ENCODE assay signal across 10 cellular contexts in the genomic region with DNA sequence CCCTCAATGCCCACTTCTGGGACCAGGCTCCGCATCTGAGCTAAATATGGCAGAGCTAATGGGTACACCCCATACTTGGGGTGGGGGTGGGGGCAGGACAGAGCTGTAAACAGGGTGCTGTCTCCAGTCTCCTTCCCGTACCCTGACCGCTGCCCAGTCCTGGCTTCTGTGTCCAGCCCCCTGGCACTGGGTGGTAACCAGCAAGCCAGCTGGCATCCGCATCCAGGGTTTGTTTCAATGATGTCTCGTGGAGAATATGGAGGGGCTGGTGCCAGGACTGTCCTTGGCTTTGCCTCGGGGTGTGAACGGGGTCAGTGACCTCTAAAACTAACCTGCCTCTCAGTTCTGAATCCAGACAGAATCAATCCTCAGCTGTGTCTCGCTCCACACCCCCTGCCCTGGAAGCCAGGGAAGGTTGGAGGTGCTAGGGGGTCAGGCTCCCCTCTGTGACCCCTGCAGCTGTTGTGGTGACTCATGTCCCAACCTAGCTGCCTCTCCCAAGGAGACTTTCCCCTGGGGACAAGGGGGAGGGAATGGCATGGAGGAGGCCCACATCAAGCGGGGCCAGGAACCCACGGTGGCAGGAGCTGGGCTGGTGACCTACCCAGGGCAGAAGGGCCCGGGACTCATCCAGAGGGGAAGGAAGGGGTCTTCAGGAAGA. TPM values are rescaled to one million over a fixed set of nuclear protein-coding genes. Genes with fewer than 3 reads are reported as not detected.
DNase-seq lines count a peak whose midpoint lies in the region; TF ChIP-seq lines count a peak whose summit lies in the region.
"Had no signal": no experiment of that assay in that cellular context is flagged by ENCODE, and none has a peak within 500 bp of the region (broad histone marks: within the 10 kb centered on the region; RNA-seq: fewer than 3 reads in every experiment).

No MANE protein-coding gene starts in this region.

- no peak overlapping the region for H3K4me3 Mint-ChIP-seq in activated CD4-positive, alpha-beta memory T cell treated with anti-CD3 and anti-CD28 coated beads, Interleukin-2, amount 10 ng/mL, durations not matched to agents 7 days and 5 days

- no peaks in the 10 kb centered on the region for H3K9me3 Mint-ChIP-seq in activated CD4-positive, alpha-beta memory T cell treated with anti-CD3 and anti-CD28 coated beads, Interleukin-2, amount 10 ng/mL, durations not matched to agents 7 days and 5 days

- peaks cover 32% of the 10 kb centered on the region for H3K27me3 Mint-ChIP-seq in activated CD4-positive, alpha-beta memory T cell treated with anti-CD3 and anti-CD28 coated beads, Interleukin-2, amount 10 ng/mL, durations not matched to agents 7 days and 5 days

- H3K4me1 Mint-ChIP-seq in activated CD4-positive, alpha-beta memory T cell treated with anti-CD3 and anti-CD28 coated beads, Interleukin-2, amount 10 ng/mL, durations not matched to agents 7 days and 5 days: peaks cover 5% of the 10 kb centered on the region

- H3K4me1 ChIP-seq in iPS-15b (ENCODE audit: control insufficient read depth, insufficient read depth, low read length) (peaks cover 29% of the 10 kb centered on the region), skeletal muscle satellite cell (ENCODE audit: control insufficient read depth, insufficient read depth, low read length) (peaks cover 26% of the 10 kb centered on the region), HAP-1 (peaks cover 5% of the 10 kb centered on the region), sigmoid colon (peaks cover 0 to 50% (median 28%) of the 10 kb centered on the region in 4 donors)

- H3K27ac ChIP-seq in WERI-Rb-1: peak overlapping the region; percentile 71
- peak overlapping the region in 2 of 4 donors; percentile 36 to 52 for H3K27ac ChIP-seq in sigmoid colon

- in situ Hi-C loops in G401 (cut with HindIII; ENCODE audit: low sequenced_read_pairs) (no loop called here), HAP-1 (cut with MboI; ENCODE audit: low sequenced_read_pairs) (no loop called here)

- H3K27me3 ChIP-seq in WERI-Rb-1 (ENCODE audit: insufficient read depth, low read depth, severe bottlenecking) (no peaks in the 10 kb centered on the region), iPS-15b (ENCODE audit: control insufficient read depth, insufficient read depth, low read length) (peaks cover 19% of the 10 kb centered on the region), skeletal muscle satellite cell (ENCODE audit: control insufficient read depth, insufficient read depth, low read length) (peaks cover 56% of the 10 kb centered on the region), HAP-1 (ENCODE audit: low read depth) (no peaks in the 10 kb centered on the region), sigmoid colon (peaks cover 37 to 72% (median 55%) of the 10 kb centered on the region in 3 donors)

- no peak overlapping the region for H3K27ac Mint-ChIP-seq in activated CD4-positive, alpha-beta memory T cell treated with anti-CD3 and anti-CD28 coated beads, Interleukin-2, amount 10 ng/mL, durations not matched to agents 7 days and 5 days

- 68 to 73% methylated on average over 11 of the region's 11 CpGs for WGBS in sigmoid colon, 2 donors

- POLR2A ChIA-PET in activated CD4-positive, alpha-beta memory T cell treated with anti-CD3 and anti-CD28 coated beads, Interleukin-2, amount 10 ng/mL, durations not matched to agents 7 days and 5 days (lab: Charles Lee): interaction anchor here (0.7 to 2.1 kb wide), 4 partner anchors 10 to 21 kb away, joined by 3 to 14 read pairs (median 3); a partner anchor contains a TSS

- CTCF ChIA-PET in activated CD4-positive, alpha-beta memory T cell treated with anti-CD3 and anti-CD28 coated beads, Interleukin-2, amount 10 ng/mL, durations not matched to agents 7 days and 5 days (lab: Charles Lee): interaction anchor here (0.6 to 2.0 kb wide), 5 partner anchors 12 to 55 kb away, joined by 4 to 14 read pairs (median 5); no protein-coding TSS in a partner anchor

- TF ChIP-seq POLR2A in sigmoid colon (IDR thresholded peaks at IDR 0.05): no peak

- DNase-seq in G401 (ENCODE audit: low spot score): peak; percentile 36
- no peak for DNase-seq in WERI-Rb-1
- no peak for DNase-seq in activated CD4-positive, alpha-beta memory T cell treated with anti-CD3 and anti-CD28 coated beads, Interleukin-2, amount 10 ng/mL, durations not matched to agents 7 days and 5 days
- no peak for DNase-seq in HAP-1 (ENCODE audit: low spot score in 2 of 2)
- no peak for DNase-seq in sigmoid colon
- no peak for DNase-seq in HCEC 1CT

- peaks cover 4% of the 10 kb centered on the region for H3K36me3 Mint-ChIP-seq in activated CD4-positive, alpha-beta memory T cell treated with anti-CD3 and anti-CD28 coated beads, Interleukin-2, amount 10 ng/mL, durations not matched to agents 7 days and 5 days (ENCODE audit: low read depth)

- intact Hi-C loops in sigmoid colon (cut with DNase I): no loop called here

- H3K9ac ChIP-seq in iPS-15b (ENCODE audit: low read depth, low read length) (no peak overlapping the region), skeletal muscle satellite cell (ENCODE audit: low read depth, low read length) (no peak overlapping the region)

- H3K4me3 ChIP-seq in WERI-Rb-1 (ENCODE audit: low read depth, low read length) (no peak overlapping the region), iPS-15b (ENCODE audit: low read depth, low read length) (peak overlapping the region; percentile 43), skeletal muscle satellite cell (ENCODE audit: low read length) (no peak overlapping the region), HAP-1 (no peak overlapping the region), sigmoid colon (no peak overlapping the region)

- H3K9me3 ChIP-seq in WERI-Rb-1 (ENCODE audit: severe bottlenecking): no peaks in the 10 kb centered on the region
- no peaks in the 10 kb centered on the region for H3K9me3 ChIP-seq in iPS-15b (ENCODE audit: control insufficient read depth, insufficient read depth, low read length)
- H3K9me3 ChIP-seq in skeletal muscle satellite cell (replicated peaks; ENCODE audit: low read length): no peaks in the 10 kb centered on the region
- H3K9me3 ChIP-seq in HAP-1: no peaks in the 10 kb centered on the region
- no peaks in the 10 kb centered on the region for H3K9me3 ChIP-seq in sigmoid colon

- TF ChIP-seq CTCF in WERI-Rb-1 (IDR thresholded peaks at IDR 0.05; ENCODE audit: low read depth, low read length): no peak
- TF ChIP-seq CTCF in sigmoid colon (IDR thresholded peaks at IDR 0.05): no peak

- H3K36me3 ChIP-seq in WERI-Rb-1: peaks cover 14% of the 10 kb centered on the region
- H3K36me3 ChIP-seq in iPS-15b (ENCODE audit: control insufficient read depth, insufficient read depth, low read length): peaks cover 7% of the 10 kb centered on the region
- peaks cover 5% of the 10 kb centered on the region for H3K36me3 ChIP-seq in skeletal muscle satellite cell (ENCODE audit: insufficient read depth, low read length)
- no peaks in the 10 kb centered on the region for H3K36me3 ChIP-seq in HAP-1 (replicated peaks)
- H3K36me3 ChIP-seq in sigmoid colon: peaks cover 0 to 9% (median 0%) of the 10 kb centered on the region in 4 donors

- peak overlapping the region; percentile 28 for H3K4me2 ChIP-seq in skeletal muscle satellite cell (ENCODE audit: low read length)

- no peak for TF ChIP-seq EP300 in sigmoid colon (IDR thresholded peaks at IDR 0.05)

RNA-seq across cellular contexts. Expression of a gene that starts 1.5 kb away (rescaled TPM):
- total RNA-seq in G401 (2014; rRNA removed; shearing (Covaris generic)): not detected in 2 replicates
- 0.25 TPM in 1 of 2 replicates, not detected in the other for total RNA-seq in skeletal muscle satellite cell (2012; rRNA removed)
- not detected for total RNA-seq in activated CD4-positive, alpha-beta memory T cell treated with anti-CD3 and anti-CD28 coated beads, Interleukin-2, amount 10 ng/mL, durations not matched to agents 7 days and 5 days
- total RNA-seq in sigmoid colon: 1 to 10 TPM; 2.8 to 5.4 (median 5.1) TPM
- polyA plus RNA-seq in sigmoid colon: 1 to 10 TPM; 1.2 to 2.4 (median 1.8) TPM
- total RNA-seq: Daoy, MCF 10A had no signal

RNA-seq across cellular contexts. Expression of a gene that starts 1.6 kb away (rescaled TPM):
- total RNA-seq in G401 (2014; rRNA removed; shearing (Covaris generic)): 0.43 and 0.44 TPM in 2 replicates
- total RNA-seq in skeletal muscle satellite cell (2012; rRNA removed): under 0.01 and 0.22 TPM in 2 replicates
- total RNA-seq in activated CD4-positive, alpha-beta memory T cell treated with anti-CD3 and anti-CD28 coated beads, Interleukin-2, amount 10 ng/mL, durations not matched to agents 7 days and 5 days: 1 to 10 TPM; 1.3 to 1.5 TPM
- under 1 TPM in 3 of 4 donors, not detected in 1; 0.49 to 0.71 (median 0.68) TPM for total RNA-seq in sigmoid colon
- polyA plus RNA-seq in sigmoid colon: 1 to 10 TPM; 1.4 to 3.5 (median 3.0) TPM
- total RNA-seq: Daoy had no signal

RNA-seq across cellular contexts. Expression of a gene that starts 21.1 kb away (rescaled TPM):
- total RNA-seq in G401 (2014; rRNA removed; shearing (Covaris generic)): 10.3 and 13.5 TPM in 2 replicates
- 5.6 and 7.0 TPM in 2 replicates for total RNA-seq in skeletal muscle satellite cell (2012; rRNA removed)
- total RNA-seq in activated CD4-positive, alpha-beta memory T cell treated with anti-CD3 and anti-CD28 coated beads, Interleukin-2, amount 10 ng/mL, durations not matched to agents 7 days and 5 days: 10 to 100 TPM; 14.0 to 14.2 TPM
- total RNA-seq in sigmoid colon: 10 to 100 TPM in 1 of 4 donors, 1 to 10 TPM in 3; 6.9 to 12.1 (median 8.2) TPM
- 10 to 100 TPM in 1 of 3 donors, 1 to 10 TPM in 2; 7.2 to 29.6 (median 8.4) TPM for polyA plus RNA-seq in sigmoid colon

RNA-seq across cellular contexts. Expression of a gene that starts 29.8 kb away (rescaled TPM):
- 30.8 and 45.5 TPM in 2 replicates for total RNA-seq in G401 (2014; rRNA removed; shearing (Covaris generic))
- total RNA-seq in skeletal muscle satellite cell (2012; rRNA removed): 21.5 and 22.5 TPM in 2 replicates
- 10 to 100 TPM; 72.0 to 73.7 TPM for total RNA-seq in activated CD4-positive, alpha-beta memory T cell treated with anti-CD3 and anti-CD28 coated beads, Interleukin-2, amount 10 ng/mL, durations not matched to agents 7 days and 5 days
- total RNA-seq in sigmoid colon: 10 to 100 TPM; 35.3 to 44.1 (median 37.6) TPM
- 10 to 100 TPM; 21.0 to 59.2 (median 25.0) TPM for polyA plus RNA-seq in sigmoid colon

RNA-seq across cellular contexts. Expression of a gene that starts 33.1 kb away (rescaled TPM):
- total RNA-seq in G401 (2014; rRNA removed; shearing (Covaris generic)): 41.1 and 44.7 TPM in 2 replicates
- 23.6 and 27.5 TPM in 2 replicates for total RNA-seq in skeletal muscle satellite cell (2012; rRNA removed)
- total RNA-seq in activated CD4-positive, alpha-beta memory T cell treated with anti-CD3 and anti-CD28 coated beads, Interleukin-2, amount 10 ng/mL, durations not matched to agents 7 days and 5 days: 1 to 10 TPM; 5.1 to 6.0 TPM
- 10 to 100 TPM; 16.9 to 26.3 (median 22.5) TPM for total RNA-seq in sigmoid colon
- polyA plus RNA-seq in sigmoid colon: 10 to 100 TPM; 11.8 to 58.9 (median 21.0) TPM
